Comparison of ENCODE assay signal across 8 cellular contexts in genomic region chrX:134797390-134797700, GRCh38. TPM values are rescaled to one million over a fixed set of nuclear protein-coding genes. Genes with fewer than 3 reads are reported as not detected.
DNase-seq lines count a peak whose midpoint lies in the region; ATAC-seq and TF ChIP-seq lines count a peak whose summit lies in the region.

No MANE protein-coding gene starts in this region.

- in situ Hi-C loops in brain microvascular endothelial cell (cut with HindIII; ENCODE audit: low pct_ligation_motif_present, low sequenced_read_pairs), result no loop called here

- BruUV-seq in A673 (replicated peaks; lab: Mats Ljungman, UMichigan), result no TSS peak

- H3K36me3 ChIP-seq in A673 (ENCODE audit: insufficient read depth, low read length, poor library complexity, severe bottlenecking) (peaks cover 6% of the 10 kb centered on the region), brain microvascular endothelial cell (replicated peaks) (no peaks in the 10 kb centered on the region), mucosa of stomach (ENCODE audit: control insufficient read depth, insufficient read depth, low read length) (no peaks in the 10 kb centered on the region)

- H3K27ac ChIP-seq in A673 (ENCODE audit: low read depth, low read length, poor library complexity, severe bottlenecking), result peak overlapping the region; percentile 48
- H3K27ac ChIP-seq in brain microvascular endothelial cell, result no peak overlapping the region

- no peak for ATAC-seq in GM18868 (IDR thresholded peaks at IDR 0.05; ENCODE audit: unreplicated experiment)

- POLR2A ChIA-PET in A673 (lab: Charles Lee; ENCODE audit: low non-redundant PET), result no interaction called here
- POLR2A ChIA-PET in HEK293T (lab: Yijun Ruan, JAX), result no interaction called here

- H3K9me3 ChIP-seq in A673 (ENCODE audit: low read depth, low read length, poor library complexity, severe bottlenecking), result no peaks in the 10 kb centered on the region
- H3K9me3 ChIP-seq in mucosa of stomach (ENCODE audit: control insufficient read depth, low read length), result no peaks in the 10 kb centered on the region

- intact Hi-C loops in A673 (cut with micrococcal nuclease; ENCODE audit: unreplicated experiment), result no loop called here

- H3K4me1 ChIP-seq in A673 (ENCODE audit: insufficient read depth, low read length, poor library complexity, severe bottlenecking), result no peaks in the 10 kb centered on the region
- no peaks in the 10 kb centered on the region for H3K4me1 ChIP-seq in mucosa of stomach (ENCODE audit: control insufficient read depth, insufficient read depth, low read length)

- no peaks in the 10 kb centered on the region for H3K27me3 ChIP-seq in A673 (replicated peaks; ENCODE audit: insufficient read depth, low read depth, low read length, poor library complexity)
- no peaks in the 10 kb centered on the region for H3K27me3 ChIP-seq in brain microvascular endothelial cell (replicated peaks)
- H3K27me3 ChIP-seq in mucosa of stomach (ENCODE audit: control insufficient read depth, insufficient read depth, low read length), result no peaks in the 10 kb centered on the region

- TF ChIP-seq CTCF in A673 (conservative IDR thresholded peaks at IDR 0.05; ENCODE audit: low read depth, low read length) (no peak), brain microvascular endothelial cell (IDR thresholded peaks at IDR 0.05; ENCODE audit: low read depth, low read length, missing control alignments) (no peak)

- no peak overlapping the region for H3K9ac ChIP-seq in mucosa of stomach (ENCODE audit: low read length)

- H3K4me3 ChIP-seq in A673 (ENCODE audit: low read depth, low read length, poor library complexity, severe bottlenecking) (peak overlapping the region; percentile 80), brain microvascular endothelial cell (ENCODE audit: low read depth, low read length) (peak overlapping the region; percentile 69), mucosa of stomach (ENCODE audit: low read length) (peak overlapping the region; percentile 19)

- CTCF ChIA-PET in A673 (lab: Charles Lee), result no interaction called here
- CTCF ChIA-PET in HEK293T (lab: Yijun Ruan, JAX), result no interaction called here

- DNase-seq in A673 (ENCODE audit: low spot score), result no peak
- no peak for DNase-seq in HEK293T (ENCODE audit: extremely low spot score)
- no peak for DNase-seq in brain microvascular endothelial cell
- DNase-seq in NCI-H446 treated with DMSO at 0.1 percent for 48 hours (lab: John Stamatoyannopoulos, UW), result no peak
- DNase-seq in T-helper 9 cell, result no peak
- DNase-seq in hypothalamus (lab: John Stamatoyannopoulos, UW), result no peak

TF ChIP-seq in HEK293T, 16 proteins besides CTCF, POLR2A, EP300 and RAD21:
- TF ChIP-seq L3MBTL2 (conservative IDR thresholded peaks at IDR 0.05) (0 out of 2 replicates have a peak, but pooled peaks have one; percentile 6), TARDBP (IDR thresholded peaks at IDR 0.05) (no peak)

RNA-seq across cellular contexts. Expression of gene PABIR2, which starts 0.3 kb away (rescaled TPM):
- 37.2 and 39.4 TPM in 2 replicates for total RNA-seq in A673 (2021)

Comparison
In these comparisons a context has a peak if more than half of its experiments do, and no peak if none do; other contexts are left out.
1. H3K4me3 ChIP-seq: peak in every context shown above with its lines; median percentile 80 in A673; 69 in brain microvascular endothelial cell; 19 in mucosa of stomach.